ENCODE assay signal across 24 cellular contexts in genomic region chr18:59500765-59501164, GRCh38.
"Had no signal": no experiment of that assay in that cellular context is flagged by ENCODE, and none has a peak within 500 bp of the region (broad histone marks: within the 10 kb centered on the region; RNA-seq: fewer than 3 reads in every experiment).

No MANE protein-coding gene starts in this region.

- H3K4me3 Mint-ChIP-seq: activated naive CD4-positive, alpha-beta T cell treated with anti-CD3 and anti-CD28 coated beads, Interleukin-2, amount 10 ng/mL, durations not matched to agents 7 days and 5 days; activated naive CD8-positive, alpha-beta T cell treated with anti-CD3 and anti-CD28 coated beads, Interleukin-2, amount 10 ng/mL, durations not matched to agents 7 days and 5 days; activated T-helper 1 cell treated with anti-CD3 and anti-CD28 coated beads, Interleukin-12 subunit alpha, Interleukin-12 subunit beta, Interleukin-2, Interleukin-4 antibody, amounts not matched to agents 30 ng/mL and 10 ng/mL and 1 ng/mL, durations not matched to agents 14 hours and 24 hours and 36 hours; endodermal cell; mesothelial cell of epicardium; naive B cell; stimulated activated naive B cell treated with anti-CD40 and anti-IgM and Interleukin-4, amounts not matched to agents 10 μg/mL and 1 μg/mL and 100 μg/mL, for 72 hours had no signal

- H3K4me1 Mint-ChIP-seq: activated naive CD4-positive, alpha-beta T cell treated with anti-CD3 and anti-CD28 coated beads, Interleukin-2, amount 10 ng/mL, durations not matched to agents 7 days and 5 days; activated naive CD8-positive, alpha-beta T cell treated with anti-CD3 and anti-CD28 coated beads, Interleukin-2, amount 10 ng/mL, durations not matched to agents 7 days and 5 days; naive B cell; stimulated activated naive B cell treated with anti-CD40 and anti-IgM and Interleukin-4, amounts not matched to agents 10 μg/mL and 1 μg/mL and 100 μg/mL, for 72 hours had no signal

- H3K27ac Mint-ChIP-seq: activated naive CD4-positive, alpha-beta T cell treated with anti-CD3 and anti-CD28 coated beads, Interleukin-2, amount 10 ng/mL, durations not matched to agents 7 days and 5 days; activated naive CD8-positive, alpha-beta T cell treated with anti-CD3 and anti-CD28 coated beads, Interleukin-2, amount 10 ng/mL, durations not matched to agents 7 days and 5 days; activated T-helper 1 cell treated with anti-CD3 and anti-CD28 coated beads, Interleukin-12 subunit alpha, Interleukin-12 subunit beta, Interleukin-2, Interleukin-4 antibody, amounts not matched to agents 30 ng/mL and 10 ng/mL and 1 ng/mL, durations not matched to agents 14 hours and 24 hours and 36 hours; endodermal cell; naive B cell; stimulated activated naive B cell treated with anti-CD40 and anti-IgM and Interleukin-4, amounts not matched to agents 10 μg/mL and 1 μg/mL and 100 μg/mL, for 72 hours had no signal

- H3K27me3 Mint-ChIP-seq: activated naive CD4-positive, alpha-beta T cell treated with anti-CD3 and anti-CD28 coated beads, Interleukin-2, amount 10 ng/mL, durations not matched to agents 7 days and 5 days had no signal

- H3K36me3 ChIP-seq: brain microvascular endothelial cell, esophagus muscularis mucosa, ovary, prostate gland, tibial nerve had no signal

- H3K4me1 ChIP-seq: prostate gland had no signal

- DNase-seq: activated CD4-positive, alpha-beta T cell treated with anti-CD3 and anti-CD28 coated beads for 4 hours; activated CD4-positive, alpha-beta T cell treated with anti-CD3 and anti-CD28 coated beads, Interleukin-2, amount 50 U/mL, for 4 hours; activated CD8-positive, alpha-beta memory T cell treated with anti-CD3 and anti-CD28 coated beads for 24 hours; activated gamma-delta T cell; activated naive CD4-positive, alpha-beta T cell treated with anti-CD3 and anti-CD28 coated beads, Interleukin-2, amount 10 ng/mL, durations not matched to agents 7 days and 5 days; activated naive CD8-positive, alpha-beta T cell treated with anti-CD3 and anti-CD28 coated beads, Interleukin-2, amount 10 ng/mL, durations not matched to agents 7 days and 5 days; brain microvascular endothelial cell; central memory CD4-positive, alpha-beta T cell; endodermal cell; foreskin melanocyte; islet precursor cell; left cardiac atrium; naive B cell; ovary; stimulated activated CD4-positive, alpha-beta T cell treated with anti-CD3 and anti-CD28 coated beads, Interleukin-1b, Interleukin-23, amount 100 ng/mL, for 48 hours; stimulated activated CD4-positive, alpha-beta T cell treated with anti-CD3 and anti-CD28 coated beads, Interleukin-4, amount 100 ng/mL, for 4 hours; stimulated activated CD8-positive, alpha-beta memory T cell treated with anti-CD3 and anti-CD28 coated beads, Interleukin-4, amount 100 ng/mL, for 48 hours; stimulated activated naive B cell treated with anti-CD40 and anti-IgM and Interleukin-4, amounts not matched to agents 10 μg/mL and 1 μg/mL and 100 μg/mL, for 72 hours had no signal

- H3K4me3 ChIP-seq: esophagus muscularis mucosa, ovary, prostate gland, smooth muscle cell, tibial nerve had no signal

- H3K27me3 ChIP-seq: brain microvascular endothelial cell, esophagus muscularis mucosa, ovary, tibial nerve had no signal

- H3K27ac ChIP-seq: brain microvascular endothelial cell, esophagus muscularis mucosa, ovary, prostate gland, tibial nerve had no signal

- H3K36me3 Mint-ChIP-seq: activated naive CD4-positive, alpha-beta T cell treated with anti-CD3 and anti-CD28 coated beads, Interleukin-2, amount 10 ng/mL, durations not matched to agents 7 days and 5 days; activated naive CD8-positive, alpha-beta T cell treated with anti-CD3 and anti-CD28 coated beads, Interleukin-2, amount 10 ng/mL, durations not matched to agents 7 days and 5 days; stimulated activated naive B cell treated with anti-CD40 and anti-IgM and Interleukin-4, amounts not matched to agents 10 μg/mL and 1 μg/mL and 100 μg/mL, for 72 hours had no signal

- H3K9me3 ChIP-seq: esophagus muscularis mucosa, ovary, prostate gland, tibial nerve had no signal

- ATAC-seq: stimulated activated naive B cell treated with anti-CD40 and anti-IgM and Interleukin-4, amounts not matched to agents 10 μg/mL and 1 μg/mL and 100 μg/mL, for 72 hours had no signal

- H3K9me3 Mint-ChIP-seq: activated T-helper 1 cell treated with anti-CD3 and anti-CD28 coated beads, Interleukin-12 subunit alpha, Interleukin-12 subunit beta, Interleukin-2, Interleukin-4 antibody, amounts not matched to agents 30 ng/mL and 10 ng/mL and 1 ng/mL, durations not matched to agents 14 hours and 24 hours and 36 hours had no signal
